Comparison of ENCODE assay signal across 1 cellular context in genomic region chr21:39094847-39095525, GRCh38.
A peak's percentile ranks its signal among the peaks of the same experiment; 100 is the strongest.
TF ChIP-seq lines count a peak whose summit lies in the region.

No MANE protein-coding gene starts in this region.

TF ChIP-seq in HepG2, 621 proteins besides CTCF, POLR2A, EP300 and RAD21 (continued from another document and continues in another):
- no peak for TF ChIP-seq ZNF687 (CRISPR knock-in tag; IDR thresholded peaks at IDR 0.05)
- no peak for TF ChIP-seq ZNF83 (CRISPR knock-in tag; IDR thresholded peaks at IDR 0.05; ENCODE audit: borderline replicate concordance)
- TF ChIP-seq MYNN (CRISPR knock-in tag; IDR thresholded peaks at IDR 0.05; ENCODE audit: low read depth): no peak
- TF ChIP-seq PLSCR1 (CRISPR knock-in tag; IDR thresholded peaks at IDR 0.05; ENCODE audit: borderline replicate concordance): no peak
- no peak for TF ChIP-seq TOPORS (CRISPR knock-in tag; IDR thresholded peaks at IDR 0.05)
- TF ChIP-seq ARID5B (CRISPR knock-in tag; IDR thresholded peaks at IDR 0.05): peak; percentile 94
- no peak for TF ChIP-seq ZBTB1 (CRISPR knock-in tag; IDR thresholded peaks at IDR 0.05; ENCODE audit: borderline replicate concordance)
- TF ChIP-seq ZNF501 (CRISPR knock-in tag; IDR thresholded peaks at IDR 0.05): 0 out of 2 replicates have a peak, but pooled peaks have one; percentile 24
- TF ChIP-seq ZNF337 (CRISPR knock-in tag; IDR thresholded peaks at IDR 0.05; ENCODE audit: borderline replicate concordance, low read depth): no peak
- TF ChIP-seq ZNF784 (CRISPR knock-in tag; IDR thresholded peaks at IDR 0.05; ENCODE audit: borderline replicate concordance): no peak
- no peak for TF ChIP-seq ZNF512 (CRISPR knock-in tag; IDR thresholded peaks at IDR 0.05)
- peak; percentile 88 for TF ChIP-seq PHF21A (CRISPR knock-in tag; IDR thresholded peaks at IDR 0.05)
- 0 out of 2 replicates have a peak, but pooled peaks have one; percentile 48 for TF ChIP-seq MTERF4 (CRISPR knock-in tag; IDR thresholded peaks at IDR 0.05)
- TF ChIP-seq SP4 (CRISPR knock-in tag; IDR thresholded peaks at IDR 0.05): no peak
- TF ChIP-seq HIC2 (CRISPR knock-in tag; IDR thresholded peaks at IDR 0.05; ENCODE audit: low read depth): no peak
- no peak for TF ChIP-seq MLLT10 (CRISPR knock-in tag; IDR thresholded peaks at IDR 0.05)
- no peak for TF ChIP-seq CCAR2 (optimal IDR thresholded peaks at IDR 0.05; ENCODE audit: low read depth, low read length)
- no peak for TF ChIP-seq SALL2 (CRISPR knock-in tag; IDR thresholded peaks at IDR 0.05)
- TF ChIP-seq ZNF280D (CRISPR knock-in tag; IDR thresholded peaks at IDR 0.05): peak; percentile 78; the same call in 1 of the 2 replicates
- TF ChIP-seq ZNF563 (CRISPR knock-in tag; IDR thresholded peaks at IDR 0.05): no peak
- TF ChIP-seq BATF2 (CRISPR knock-in tag; IDR thresholded peaks at IDR 0.05): no peak
- TF ChIP-seq ZNF558 (CRISPR knock-in tag; IDR thresholded peaks at IDR 0.05; ENCODE audit: borderline replicate concordance): no peak
- no peak for TF ChIP-seq BHLHE40 (IDR thresholded peaks at IDR 0.05; ENCODE audit: low read length)
- peak; percentile 90 for TF ChIP-seq ELF3 (CRISPR knock-in tag; IDR thresholded peaks at IDR 0.05)
- TF ChIP-seq ZNF768 (CRISPR knock-in tag; IDR thresholded peaks at IDR 0.05): no peak
- TF ChIP-seq ZBTB44 (CRISPR knock-in tag; IDR thresholded peaks at IDR 0.05): no peak
- no peak for TF ChIP-seq BRF2 (CRISPR knock-in tag; IDR thresholded peaks at IDR 0.05)
- TF ChIP-seq ZMYM2 (CRISPR knock-in tag; IDR thresholded peaks at IDR 0.05): no peak
- peak; percentile 32; the same call in 1 of the 2 replicates for TF ChIP-seq ZBTB10 (CRISPR knock-in tag; IDR thresholded peaks at IDR 0.05; ENCODE audit: borderline replicate concordance)
